8 cellular contexts compared by ENCODE assay signal in genomic region chr16:89395150-89396142, GRCh38.
A peak's percentile ranks its signal among the peaks of the same experiment; 100 is the strongest.
DNase-seq lines count a peak whose midpoint lies in the region; ATAC-seq and TF ChIP-seq lines count a peak whose summit lies in the region.

No MANE protein-coding gene starts in this region.

- no peak overlapping the region for H3K4me3 Mint-ChIP-seq in endothelial cell (ENCODE audit: unreplicated experiment)
- no peak overlapping the region for H3K4me3 Mint-ChIP-seq in natural killer cell treated with Interleukin-12 subunit alpha and Interleukin-12 subunit beta and Interleukin-15 and Interleukin-18, amount 100 ng/mL, for 72 hours

- H3K9me3 Mint-ChIP-seq in endothelial cell (ENCODE audit: unreplicated experiment) = no peaks in the 10 kb centered on the region
- no peaks in the 10 kb centered on the region for H3K9me3 Mint-ChIP-seq in natural killer cell treated with Interleukin-12 subunit alpha and Interleukin-12 subunit beta and Interleukin-15 and Interleukin-18, amount 100 ng/mL, for 72 hours

- H3K9ac ChIP-seq in mucosa of rectum (ENCODE audit: low read depth in 1 of 2, low read length in 2 of 2) = no peak overlapping the region

- TF ChIP-seq CTCF in endothelial cell (IDR thresholded peaks at IDR 0.05; ENCODE audit: unreplicated experiment) = no peak

- peak overlapping the region; percentile 8 to 41 for H3K27ac ChIP-seq in mucosa of rectum (ENCODE audit: low read depth in 2 of 2, low read length in 2 of 2)

- peak overlapping the region; percentile 42 for H3K27ac Mint-ChIP-seq in endothelial cell (ENCODE audit: unreplicated experiment)
- H3K27ac Mint-ChIP-seq in natural killer cell treated with Interleukin-12 subunit alpha and Interleukin-12 subunit beta and Interleukin-15 and Interleukin-18, amount 100 ng/mL, for 72 hours = no peak overlapping the region

- H3K4me1 Mint-ChIP-seq in endothelial cell (ENCODE audit: unreplicated experiment) = peaks cover 55% of the 10 kb centered on the region
- H3K4me1 Mint-ChIP-seq in natural killer cell treated with Interleukin-12 subunit alpha and Interleukin-12 subunit beta and Interleukin-15 and Interleukin-18, amount 100 ng/mL, for 72 hours (ENCODE audit: low read depth in 2 of 2) = peaks cover 34 to 40% of the 10 kb centered on the region in 2 donors

- H3K27me3 ChIP-seq in mucosa of rectum (ENCODE audit: control insufficient read depth in 2 of 2, insufficient read depth in 2 of 2, low read length in 2 of 2) = no peaks in the 10 kb centered on the region

- H3K4me3 ChIP-seq in mucosa of rectum (ENCODE audit: low read length in 2 of 2) = no peak overlapping the region

- no peak for ATAC-seq in natural killer cell treated with Interleukin-12 subunit alpha and Interleukin-12 subunit beta and Interleukin-15 and Interleukin-18, amount 100 ng/mL, for 72 hours
- ATAC-seq in HG03175 (IDR thresholded peaks at IDR 0.05; ENCODE audit: unreplicated experiment) (no peak), GM18907 (IDR thresholded peaks at IDR 0.05; ENCODE audit: unreplicated experiment) (no peak)

- H3K4me1 ChIP-seq in mucosa of rectum (ENCODE audit: control insufficient read depth in 2 of 2, insufficient read depth in 2 of 2, low read length in 2 of 2) = peaks cover 11 to 20% of the 10 kb centered on the region in 2 donors

- no peaks in the 10 kb centered on the region for H3K9me3 ChIP-seq in mucosa of rectum (ENCODE audit: control insufficient read depth in 2 of 2, low read length in 2 of 2)

- DNase-seq in COLO829 (ENCODE audit: low spot score) (peak; percentile 16), NCI-H510A (lab: John Stamatoyannopoulos, UW) (peak; percentile 27), endothelial cell (ENCODE audit: low spot score) (no peak)
- DNase-seq in natural killer cell treated with Interleukin-12 subunit alpha and Interleukin-12 subunit beta and Interleukin-15 and Interleukin-18, amount 100 ng/mL, for 72 hours (ENCODE audit: low spot score) = no peak
- no peak for DNase-seq in activated naive CD4-positive, alpha-beta T cell treated with anti-CD3 and anti-CD28 coated beads, Interleukin-2, amount 50 U/mL, for 16 hours

- H3K36me3 ChIP-seq in mucosa of rectum (ENCODE audit: control insufficient read depth in 2 of 2, insufficient read depth in 2 of 2, low read length in 2 of 2) = peaks cover 2 to 15% of the 10 kb centered on the region in 2 donors

- peaks cover 10% of the 10 kb centered on the region for H3K36me3 Mint-ChIP-seq in endothelial cell (ENCODE audit: low read depth, unreplicated experiment)
- no peaks in the 10 kb centered on the region for H3K36me3 Mint-ChIP-seq in natural killer cell treated with Interleukin-12 subunit alpha and Interleukin-12 subunit beta and Interleukin-15 and Interleukin-18, amount 100 ng/mL, for 72 hours

- H3K27me3 Mint-ChIP-seq in endothelial cell (ENCODE audit: unreplicated experiment) = peaks cover 9% of the 10 kb centered on the region
- H3K27me3 Mint-ChIP-seq in natural killer cell treated with Interleukin-12 subunit alpha and Interleukin-12 subunit beta and Interleukin-15 and Interleukin-18, amount 100 ng/mL, for 72 hours = no peaks in the 10 kb centered on the region

Comparison
In these comparisons a context has a peak if more than half of its experiments do, and no peak if none do; other contexts are left out.
1. DNase-seq: peak in COLO829 (single experiment) and NCI-H510A (single experiment); none in endothelial cell (single experiment), natural killer cell treated with Interleukin-12 subunit alpha and Interleukin-12 subunit beta and Interleukin-15 and Interleukin-18, amount 100 ng/mL, for 72 hours (single experiment) and activated naive CD4-positive, alpha-beta T cell treated with anti-CD3 and anti-CD28 coated beads, Interleukin-2, amount 50 U/mL, for 16 hours (single experiment).